Comparison of ENCODE assay signal across 14 cellular contexts in genomic region chr1:10173582-10173981, GRCh38.
"Had no signal": no experiment of that assay in that cellular context is flagged by ENCODE, and none has a peak within 500 bp of the region (broad histone marks: within the 10 kb centered on the region; RNA-seq: fewer than 3 reads in every experiment).

No MANE protein-coding gene starts in this region.

- H3K27ac Mint-ChIP-seq: activated T-helper 2 cell treated with anti-CD3 and anti-CD28 coated beads, Interferon-gamma antibody, Interleukin-2, Interleukin-4, amounts not matched to agents 10 μg/mL and 5 μg/mL and 100 μg/mL, durations not matched to agents 14 hours and 24 hours and 36 hours; brain had no signal

- H3K9me3 Mint-ChIP-seq: natural killer cell treated with Interleukin-12 subunit alpha and Interleukin-12 subunit beta and Interleukin-15 and Interleukin-18, amount 100 ng/mL, for 72 hours had no signal

- H3K27me3 Mint-ChIP-seq: brain; natural killer cell treated with Interleukin-12 subunit alpha and Interleukin-12 subunit beta and Interleukin-15 and Interleukin-18, amount 100 ng/mL, for 72 hours had no signal

- H3K4me3 Mint-ChIP-seq: brain; natural killer cell treated with Interleukin-12 subunit alpha and Interleukin-12 subunit beta and Interleukin-15 and Interleukin-18, amount 100 ng/mL, for 72 hours had no signal

- H3K27me3 ChIP-seq: dorsolateral prefrontal cortex, esophagus squamous epithelium, tibial nerve had no signal

- ATAC-seq: left lobe of liver; natural killer cell treated with Interleukin-12 subunit alpha and Interleukin-12 subunit beta and Interleukin-15 and Interleukin-18, amount 100 ng/mL, for 72 hours had no signal

- H3K4me3 ChIP-seq: dorsolateral prefrontal cortex, esophagus squamous epithelium, tibial nerve had no signal

- H3K9me3 ChIP-seq: esophagus squamous epithelium had no signal

- H3K27ac ChIP-seq: esophagus squamous epithelium, tibial nerve had no signal

- H3K4me1 ChIP-seq: esophagus squamous epithelium, tibial nerve had no signal

- DNase-seq: activated CD4-positive, alpha-beta T cell treated with anti-CD3 and anti-CD28 coated beads for 1 hour; activated CD4-positive, alpha-beta T cell treated with anti-CD3 and anti-CD28 coated beads, Interleukin-2, amount 50 U/mL, for 48 hours; activated CD8-positive, alpha-beta memory T cell treated with anti-CD3 and anti-CD28 coated beads, Interleukin-2, amount 50 U/mL, for 48 hours; activated naive CD4-positive, alpha-beta T cell treated with anti-CD3 and anti-CD28 coated beads, Interleukin-2, amount 50 U/mL, for 16 hours; amygdala; esophagus squamous epithelium; foreskin fibroblast; stimulated activated CD4-positive, alpha-beta T cell treated with anti-CD3 and anti-CD28 coated beads, Interleukin-4, amount 100 ng/mL, for 4 hours had no signal
